ENCODE assay signal across 22 cellular contexts in the genomic region with DNA sequence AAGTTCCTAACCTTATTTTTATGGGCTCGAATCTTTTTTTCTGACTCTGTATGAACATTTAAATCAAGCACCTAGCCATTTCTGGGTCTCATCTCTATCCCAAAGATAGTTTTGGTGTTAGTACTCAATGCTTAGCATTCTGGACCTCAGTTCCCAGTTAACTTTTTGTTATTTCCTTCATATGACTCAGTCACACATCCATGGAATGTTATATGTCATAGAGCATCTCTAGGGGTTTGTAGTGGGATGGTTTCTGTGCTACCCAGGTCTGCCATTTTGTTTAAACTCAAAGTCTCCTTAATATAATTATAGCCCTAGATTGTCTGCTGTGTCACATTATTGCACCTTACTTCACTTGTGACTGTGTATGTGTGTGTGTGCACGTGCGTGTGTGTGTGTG.
DNase-seq lines count a peak whose midpoint lies in the region; ATAC-seq, FAIRE-seq and TF ChIP-seq lines count a peak whose summit lies in the region.
"Had no signal": no experiment of that assay in that cellular context is flagged by ENCODE, and none has a peak within 500 bp of the region (broad histone marks: within the 10 kb centered on the region; RNA-seq: fewer than 3 reads in every experiment).

No MANE protein-coding gene starts in this region.

- no peak for TF ChIP-seq EP300 in A549 (IDR thresholded peaks at IDR 0.05)

- intact Hi-C loops in posterior vena cava (cut with DNase I): no loop called here

- peak; percentile 54 for FAIRE-seq in A549 (lab: Jason Lieb, UNC)
- FAIRE-seq in astrocyte (lab: Jason Lieb, UNC): peak; percentile 49

- H3K79me2 ChIP-seq in astrocyte (ENCODE audit: insufficient read depth, low read length): no peaks in the 10 kb centered on the region

- H3K27me3 Mint-ChIP-seq in astrocyte (ENCODE audit: low read depth, unreplicated experiment): no peaks in the 10 kb centered on the region
- no peaks in the 10 kb centered on the region for H3K27me3 Mint-ChIP-seq in naive thymus-derived CD8-positive, alpha-beta T cell
- H3K27me3 Mint-ChIP-seq: CD4-positive, alpha-beta memory T cell had no signal

- POLR2A ChIA-PET in A549 (lab: Yijun Ruan, JAX): no interaction called here
- POLR2A ChIA-PET in naive thymus-derived CD8-positive, alpha-beta T cell (lab: Charles Lee): no interaction called here

- no peaks in the 10 kb centered on the region for H3K4me1 ChIP-seq in A549
- no peaks in the 10 kb centered on the region for H3K4me1 ChIP-seq in astrocyte (ENCODE audit: insufficient read depth, low read length)
- no peaks in the 10 kb centered on the region for H3K4me1 ChIP-seq in SJCRH30
- H3K4me1 ChIP-seq: BLaER1 had no signal

- no peak overlapping the region for H2AFZ ChIP-seq in astrocyte (ENCODE audit: low read depth, low read length)
- H2AFZ ChIP-seq: GM23338 had no signal

- no peak overlapping the region for H3K4me2 ChIP-seq in A549
- H3K4me2 ChIP-seq in astrocyte (ENCODE audit: low read length): no peak overlapping the region
- H3K4me2 ChIP-seq: BLaER1, GM23338, SK-N-SH had no signal

- no peaks in the 10 kb centered on the region for H3K4me1 Mint-ChIP-seq in astrocyte (ENCODE audit: low read depth, unreplicated experiment)
- no peaks in the 10 kb centered on the region for H3K4me1 Mint-ChIP-seq in naive thymus-derived CD8-positive, alpha-beta T cell
- H3K4me1 Mint-ChIP-seq: CD4-positive, alpha-beta memory T cell had no signal

- peaks cover 2% of the 10 kb centered on the region for H3K36me3 Mint-ChIP-seq in astrocyte (ENCODE audit: low read depth, unreplicated experiment)
- peaks cover 20 to 40% (median 25%) of the 10 kb centered on the region in 3 donors for H3K36me3 Mint-ChIP-seq in naive thymus-derived CD8-positive, alpha-beta T cell

- no peak for TF ChIP-seq POLR2A in A549 (IDR thresholded peaks at IDR 0.05; ENCODE audit: low read length)

- WGBS in A549 (ENCODE audit: missing lambda C conversion rate): 89% methylated on average over 3 of the region's 3 CpGs

- H3K9me3 ChIP-seq in A549 (no peaks in the 10 kb centered on the region), astrocyte (ENCODE audit: insufficient read depth, low read depth, low read length) (no peaks in the 10 kb centered on the region), SJCRH30 (replicated peaks) (no peaks in the 10 kb centered on the region)
- H3K9me3 ChIP-seq: BLaER1, SK-N-SH had no signal

- no peak for TF ChIP-seq CTCF in A549 (IDR thresholded peaks at IDR 0.05)
- TF ChIP-seq CTCF in astrocyte (IDR thresholded peaks at IDR 0.05; ENCODE audit: insufficient read depth, low read depth, low read length): no peak

- TF ChIP-seq RAD21 in A549 (conservative IDR thresholded peaks at IDR 0.05 in 1 of 2, IDR thresholded peaks at IDR 0.05 in 1 of 2): no peak

- CTCF ChIA-PET in A549 (lab: Yijun Ruan, JAX): no interaction called here

- no peak overlapping the region for H3K4me3 Mint-ChIP-seq in astrocyte (ENCODE audit: unreplicated experiment)
- no peak overlapping the region for H3K4me3 Mint-ChIP-seq in naive thymus-derived CD8-positive, alpha-beta T cell
- H3K4me3 Mint-ChIP-seq: CD4-positive, alpha-beta memory T cell; GM23338 had no signal

- H3K4me3 ChIP-seq in A549 (no peak overlapping the region), astrocyte (ENCODE audit: insufficient read depth, low read depth, low read length) (no peak overlapping the region), SJCRH30 (no peak overlapping the region)
- H3K4me3 ChIP-seq: BLaER1, GM23338 had no signal

- H3K27me3 ChIP-seq in astrocyte (ENCODE audit: insufficient read depth, low read length) (no peaks in the 10 kb centered on the region), SJCRH30 (no peaks in the 10 kb centered on the region)
- H3K27me3 ChIP-seq: BLaER1 had no signal

- H3K36me3 ChIP-seq in astrocyte (ENCODE audit: insufficient read depth, low read length) (no peaks in the 10 kb centered on the region), SJCRH30 (no peaks in the 10 kb centered on the region)
- H3K36me3 ChIP-seq: BLaER1 had no signal

- H3K27ac Mint-ChIP-seq in astrocyte (ENCODE audit: unreplicated experiment): no peak overlapping the region
- H3K27ac Mint-ChIP-seq in naive thymus-derived CD8-positive, alpha-beta T cell: no peak overlapping the region

- no peak overlapping the region for H3K9ac ChIP-seq in astrocyte (ENCODE audit: low read length)
- H3K9ac ChIP-seq: BLaER1, SK-N-SH had no signal

- no peaks in the 10 kb centered on the region for H4K20me1 ChIP-seq in astrocyte (ENCODE audit: insufficient read depth, low read length)
- H4K20me1 ChIP-seq: BLaER1 had no signal

- no peak for DNase-seq in A549 (ENCODE audit: low read depth in 1 of 2, low spot score in 1 of 2)
- DNase-seq in GM04503 (ENCODE audit: low read depth): peak; percentile 1
- DNase-seq in astrocyte (ENCODE audit: low read depth): no peak
- peak; percentile 42 for DNase-seq in hepatic stellate cell (ENCODE audit: low spot score)
- DNase-seq in posterior vena cava (ENCODE audit: low spot score): no peak
- DNase-seq in SJCRH30: no peak
- DNase-seq in naive thymus-derived CD8-positive, alpha-beta T cell: no peak
- DNase-seq: Calu3; CD4-positive, alpha-beta memory T cell; DMS53; NCI-H1417 treated with DMSO at 0.1 percent for 48 hours; NCI-H187 treated with DMSO at 0.1 percent for 48 hours; NCI-H2227 treated with DMSO at 0.1 percent for 48 hours; NCI-H510A treated with DMSO at 0.1 percent for 48 hours; NCI-H774; OCI-M1; SHP77; SK-N-SH had no signal

- no peaks in the 10 kb centered on the region for H3K9me3 Mint-ChIP-seq in astrocyte (ENCODE audit: unreplicated experiment)
- H3K9me3 Mint-ChIP-seq in naive thymus-derived CD8-positive, alpha-beta T cell: no peaks in the 10 kb centered on the region
- H3K9me3 Mint-ChIP-seq: CD4-positive, alpha-beta memory T cell; GM23338 had no signal

- H3K27ac ChIP-seq in A549 (no peak overlapping the region), astrocyte (ENCODE audit: low read depth, low read length) (no peak overlapping the region), SJCRH30 (no peak overlapping the region)
- H3K27ac ChIP-seq: 22Rv1, BLaER1 had no signal

- no peak for ATAC-seq in A549
- ATAC-seq in HG03378 (IDR thresholded peaks at IDR 0.05; ENCODE audit: unreplicated experiment): no peak
- ATAC-seq in naive thymus-derived CD8-positive, alpha-beta T cell: no peak
- ATAC-seq: GM23338 had no signal

TF ChIP-seq in A549, 52 proteins besides CTCF, POLR2A, EP300 and RAD21:
- TF ChIP-seq CHD2 (IDR thresholded peaks at IDR 0.05; ENCODE audit: low read length, partially characterized antibody) (no peak), KDM1A (IDR thresholded peaks at IDR 0.05; ENCODE audit: low read depth) (no peak), SREBF2 (IDR thresholded peaks at IDR 0.05) (no peak)

Comparison
In these comparisons a context has a peak if more than half of its experiments do, and no peak if none do; other contexts are left out.
1. DNase-seq: peak in GM04503 (single experiment) and hepatic stellate cell (single experiment); none in A549 (0 of 2), astrocyte (single experiment), posterior vena cava (single experiment), SJCRH30 (0 of 2) and naive thymus-derived CD8-positive, alpha-beta T cell (0 of 10).